In the genomic region with DNA sequence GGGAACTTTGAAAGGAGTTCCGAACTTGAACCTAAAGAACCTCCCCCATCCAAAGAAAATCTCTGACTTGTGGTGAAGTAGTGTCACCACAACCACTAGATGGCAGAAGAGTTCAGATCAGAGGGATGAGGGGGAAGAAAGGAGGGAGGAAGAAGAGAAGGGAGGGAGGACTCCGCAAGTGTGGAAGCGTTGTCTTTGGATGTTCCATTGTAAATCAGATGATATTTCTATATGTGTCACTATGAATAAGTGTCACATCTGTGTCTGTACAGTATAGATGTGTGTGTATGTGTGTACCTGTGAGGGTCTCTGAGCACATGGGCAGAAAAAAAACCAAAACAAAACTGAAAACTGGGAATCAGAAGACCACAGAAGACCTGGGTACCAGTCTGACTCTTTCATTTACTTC, we compare ENCODE assay signal across 8 cellular contexts. TPM values are rescaled to one million over a fixed set of nuclear protein-coding genes. Genes with fewer than 3 reads are reported as not detected.
DNase-seq lines count a peak whose midpoint lies in the region; ATAC-seq and TF ChIP-seq lines count a peak whose summit lies in the region.

No MANE protein-coding gene starts in this region.

- H3K27ac ChIP-seq in HEK293 (ENCODE audit: extremely low read depth, low read depth, low read length) = no peak overlapping the region
- no peak overlapping the region for H3K27ac ChIP-seq in neural cell (ENCODE audit: low read length)

- H3K4me3 Mint-ChIP-seq in Calu3 (ENCODE audit: low read depth, unreplicated experiment) = no peak overlapping the region

- H3K36me3 ChIP-seq in HEK293 (ENCODE audit: control insufficient read depth in 2 of 2, insufficient read depth in 1 of 2, low read length in 2 of 2) (no peaks in the 10 kb centered on the region), neural cell (ENCODE audit: insufficient read depth, low read length) (no peaks in the 10 kb centered on the region)

- H3K9me2 ChIP-seq in neural cell (ENCODE audit: insufficient read depth, low read length) = no peaks in the 10 kb centered on the region

- peaks cover 2% of the 10 kb centered on the region; the same call in 1 of the 2 replicates for H3K4me1 ChIP-seq in HEK293 (ENCODE audit: control insufficient read depth, insufficient read depth, low read length)

- peak; percentile 58 for DNase-seq in Calu3
- DNase-seq in NCI-H446 (lab: John Stamatoyannopoulos, UW) = peak; percentile 27 to 72
- DNase-seq in fibroblast of peridontal ligament (ENCODE audit: extremely low read depth) = peak; percentile 91

- H3K9me3 ChIP-seq in HEK293 (ENCODE audit: control insufficient read depth, insufficient read depth, low read depth, low read length) (no peaks in the 10 kb centered on the region), neural cell (ENCODE audit: low read length) (no peaks in the 10 kb centered on the region)

- H3K36me3 Mint-ChIP-seq in Calu3 (ENCODE audit: insufficient read depth, unreplicated experiment) = no peaks in the 10 kb centered on the region

- H3K9ac ChIP-seq in neural cell (ENCODE audit: low read length) = no peak overlapping the region

- H3K27me3 Mint-ChIP-seq in Calu3 (ENCODE audit: unreplicated experiment) = peaks cover 10% of the 10 kb centered on the region

- CTCF ChIA-PET in Calu3 (lab: Charles Lee) = interaction anchor here (0.9 to 2.6 kb wide), 2 partner anchors 12 to 229 kb away, joined by 3 to 9 read pairs; no protein-coding TSS in a partner anchor
- CTCF ChIA-PET in HEK293 (lab: Yijun Ruan, JAX) = interaction anchor here (0.6 to 4.5 kb wide), 51 partner anchors 8 to 867 kb away, joined by 3 to 57 read pairs (median 5); partner anchors contain the start of genes DENND4A, INTS14, RAB11A and SLC24A1

- no peaks in the 10 kb centered on the region for H3F3A ChIP-seq in neural cell (ENCODE audit: insufficient read depth, low read length, poor library complexity, severe bottlenecking)

- no peak for TF ChIP-seq EP300 in neural cell (conservative IDR thresholded peaks at IDR 0.05; ENCODE audit: poor library complexity, severe bottlenecking)

- H3K4me3 ChIP-seq in HEK293 (ENCODE audit: low read depth, low read length) (no peak overlapping the region), neural cell (ENCODE audit: low read length) (no peak overlapping the region)

- intact Hi-C loops in Calu3 (cut with micrococcal nuclease; ENCODE audit: unreplicated experiment) = loop anchor here (1.0 to 2.0 kb wide), 3 partner anchors 190 to 324 kb away; no protein-coding TSS in a partner anchor

- H3K9me3 Mint-ChIP-seq in Calu3 (ENCODE audit: low read depth, unreplicated experiment) = no peaks in the 10 kb centered on the region

- H3K79me2 ChIP-seq in neural cell (replicated peaks; ENCODE audit: insufficient read depth, low read length) = no peaks in the 10 kb centered on the region

- no peak overlapping the region for H2AFZ ChIP-seq in neural cell (ENCODE audit: low read depth, low read length)

- H3K4me1 Mint-ChIP-seq in Calu3 (ENCODE audit: low read depth, unreplicated experiment) = peaks cover 12% of the 10 kb centered on the region

- H3K4me2 ChIP-seq in neural cell (ENCODE audit: low read length) = no peak overlapping the region

- POLR2A ChIA-PET in HEK293 (lab: Yijun Ruan, JAX) = interaction anchor here (2.8 kb wide), 1 partner anchor 28 kb away, joined by 14 read pairs; the partner anchor contains the start of gene INTS14

- TF ChIP-seq CTCF in Calu3 (IDR thresholded peaks at IDR 0.05; ENCODE audit: unreplicated experiment) = peak; percentile 65
- TF ChIP-seq CTCF in HEK293 (tag by site-specific recombination; IDR thresholded peaks at IDR 0.05) = peak; percentile 79
- TF ChIP-seq CTCF in neural cell (IDR thresholded peaks at IDR 0.05; ENCODE audit: poor library complexity, severe bottlenecking) = peak; percentile 86

- no peaks in the 10 kb centered on the region for H3K27me3 ChIP-seq in neural cell (ENCODE audit: insufficient read depth, low read depth, low read length)

- peak; percentile 41 to 64 for ATAC-seq in activated CD4-positive, CD25-positive, alpha-beta regulatory T cell treated with anti-CD3 and anti-CD28 coated beads, Interleukin-2, amount 50 U/mL, for 24 hours
- ATAC-seq in GM21717 (IDR thresholded peaks at IDR 0.05; ENCODE audit: unreplicated experiment) (no peak), GM21367 (IDR thresholded peaks at IDR 0.05; ENCODE audit: unreplicated experiment) (no peak)

- H3K27ac Mint-ChIP-seq in Calu3 (ENCODE audit: unreplicated experiment) = no peak overlapping the region

- no peaks in the 10 kb centered on the region for H4K20me1 ChIP-seq in neural cell (ENCODE audit: insufficient read depth)

- TF ChIP-seq RAD21 in neural cell (conservative IDR thresholded peaks at IDR 0.05) = peak; percentile 81

- BruUV-seq in Calu3 (replicated peaks; lab: Mats Ljungman, UMichigan) = no TSS peak

TF ChIP-seq in HEK293, 187 proteins besides CTCF, POLR2A, EP300 and RAD21 (continues in another document):
- TF ChIP-seq ZBTB1 (tag by site-specific recombination; IDR thresholded peaks at IDR 0.05) (0 out of 2 replicates have a peak, but pooled peaks have one; percentile 33), ZNF24 (tag by site-specific recombination; IDR thresholded peaks at IDR 0.05) (peak; percentile 41; the same call in 1 of the 2 replicates), ZNF112 (tag by site-specific recombination; IDR thresholded peaks at IDR 0.05) (no peak), ZNF629 (tag by site-specific recombination; IDR thresholded peaks at IDR 0.05) (peak; percentile 41; the same call in 1 of the 2 replicates), ZSCAN30 (tag by site-specific recombination; IDR thresholded peaks at IDR 0.05) (peak; percentile 73), ZNF335 (tag by site-specific recombination; conservative IDR thresholded peaks at IDR 0.05) (0 out of 2 replicates have a peak, but pooled peaks have one; percentile 8), KLF8 (tag by site-specific recombination; IDR thresholded peaks at IDR 0.05) (peak; percentile 34; the same call in 1 of the 2 replicates)
- TF ChIP-seq, protein P1, sequence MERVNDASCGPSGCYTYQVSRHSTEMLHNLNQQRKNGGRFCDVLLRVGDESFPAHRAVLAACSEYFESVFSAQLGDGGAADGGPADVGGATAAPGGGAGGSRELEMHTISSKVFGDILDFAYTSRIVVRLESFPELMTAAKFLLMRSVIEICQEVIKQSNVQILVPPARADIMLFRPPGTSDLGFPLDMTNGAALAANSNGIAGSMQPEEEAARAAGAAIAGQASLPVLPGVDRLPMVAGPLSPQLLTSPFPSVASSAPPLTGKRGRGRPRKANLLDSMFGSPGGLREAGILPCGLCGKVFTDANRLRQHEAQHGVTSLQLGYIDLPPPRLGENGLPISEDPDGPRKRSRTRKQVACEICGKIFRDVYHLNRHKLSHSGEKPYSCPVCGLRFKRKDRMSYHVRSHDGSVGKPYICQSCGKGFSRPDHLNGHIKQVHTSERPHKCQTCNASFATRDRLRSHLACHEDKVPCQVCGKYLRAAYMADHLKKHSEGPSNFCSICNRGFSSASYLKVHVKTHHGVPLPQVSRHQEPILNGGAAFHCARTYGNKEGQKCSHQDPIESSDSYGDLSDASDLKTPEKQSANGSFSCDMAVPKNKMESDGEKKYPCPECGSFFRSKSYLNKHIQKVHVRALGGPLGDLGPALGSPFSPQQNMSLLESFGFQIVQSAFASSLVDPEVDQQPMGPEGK (tag by site-specific recombination; IDR thresholded peaks at IDR 0.05) = peak; percentile 55

TF ChIP-seq in neural cell, 6 proteins besides CTCF, POLR2A, EP300 and RAD21:
- TF ChIP-seq MXI1 (conservative IDR thresholded peaks at IDR 0.05; ENCODE audit: poor library complexity, severe bottlenecking) (no peak), EZH2 (IDR thresholded peaks at IDR 0.05; ENCODE audit: borderline replicate concordance, insufficient read depth, low read length, poor library complexity, severe bottlenecking) (no peak), SMC3 (conservative IDR thresholded peaks at IDR 0.05; ENCODE audit: poor library complexity) (peak; percentile 86)
- TF ChIP-seq, protein P2, sequence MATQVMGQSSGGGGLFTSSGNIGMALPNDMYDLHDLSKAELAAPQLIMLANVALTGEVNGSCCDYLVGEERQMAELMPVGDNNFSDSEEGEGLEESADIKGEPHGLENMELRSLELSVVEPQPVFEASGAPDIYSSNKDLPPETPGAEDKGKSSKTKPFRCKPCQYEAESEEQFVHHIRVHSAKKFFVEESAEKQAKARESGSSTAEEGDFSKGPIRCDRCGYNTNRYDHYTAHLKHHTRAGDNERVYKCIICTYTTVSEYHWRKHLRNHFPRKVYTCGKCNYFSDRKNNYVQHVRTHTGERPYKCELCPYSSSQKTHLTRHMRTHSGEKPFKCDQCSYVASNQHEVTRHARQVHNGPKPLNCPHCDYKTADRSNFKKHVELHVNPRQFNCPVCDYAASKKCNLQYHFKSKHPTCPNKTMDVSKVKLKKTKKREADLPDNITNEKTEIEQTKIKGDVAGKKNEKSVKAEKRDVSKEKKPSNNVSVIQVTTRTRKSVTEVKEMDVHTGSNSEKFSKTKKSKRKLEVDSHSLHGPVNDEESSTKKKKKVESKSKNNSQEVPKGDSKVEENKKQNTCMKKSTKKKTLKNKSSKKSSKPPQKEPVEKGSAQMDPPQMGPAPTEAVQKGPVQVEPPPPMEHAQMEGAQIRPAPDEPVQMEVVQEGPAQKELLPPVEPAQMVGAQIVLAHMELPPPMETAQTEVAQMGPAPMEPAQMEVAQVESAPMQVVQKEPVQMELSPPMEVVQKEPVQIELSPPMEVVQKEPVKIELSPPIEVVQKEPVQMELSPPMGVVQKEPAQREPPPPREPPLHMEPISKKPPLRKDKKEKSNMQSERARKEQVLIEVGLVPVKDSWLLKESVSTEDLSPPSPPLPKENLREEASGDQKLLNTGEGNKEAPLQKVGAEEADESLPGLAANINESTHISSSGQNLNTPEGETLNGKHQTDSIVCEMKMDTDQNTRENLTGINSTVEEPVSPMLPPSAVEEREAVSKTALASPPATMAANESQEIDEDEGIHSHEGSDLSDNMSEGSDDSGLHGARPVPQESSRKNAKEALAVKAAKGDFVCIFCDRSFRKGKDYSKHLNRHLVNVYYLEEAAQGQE (IDR thresholded peaks at IDR 0.05; ENCODE audit: borderline replicate concordance) = no peak

RNA-seq across cellular contexts. Expression of gene SLC24A1, which starts 16.9 kb away (rescaled TPM):
- 9.0 and 13.2 TPM in 2 replicates for total RNA-seq in Calu3 (2022)
- 0.20 and 0.72 TPM in 2 replicates for polyA plus RNA-seq in neural cell
- polyA minus RNA-seq in neural cell = 0.49 and 2.0 TPM in 2 replicates

RNA-seq across cellular contexts. Expression of gene INTS14, which starts 27.8 kb away (rescaled TPM):
- total RNA-seq in Calu3 (2022) = 50.1 and 55.6 TPM in 2 replicates
- polyA plus RNA-seq in neural cell = 49.7 and 51.0 TPM in 2 replicates
- 34.1 and 49.5 TPM in 2 replicates for polyA minus RNA-seq in neural cell

Comparison
In these comparisons a context has a peak if more than half of its experiments do, and no peak if none do; other contexts are left out.
1. ATAC-seq: peak in activated CD4-positive, CD25-positive, alpha-beta regulatory T cell treated with anti-CD3 and anti-CD28 coated beads, Interleukin-2, amount 50 U/mL, for 24 hours (2 of 2); none in GM21717 (single experiment) and GM21367 (single experiment).
2. Peak in every context shown above with its lines, with median percentiles within 50 percentile points of each other: DNase-seq and CTCF ChIP-seq.